In genomic region chr9:105507096-105507495, GRCh38 we compare ENCODE assay signal across 21 cellular contexts. TPM values are rescaled to one million over a fixed set of nuclear protein-coding genes. Genes with fewer than 3 reads are reported as not detected.
DNase-seq lines count a peak whose midpoint lies in the region; ATAC-seq, FAIRE-seq and TF ChIP-seq lines count a peak whose summit lies in the region.
"Had no signal": no experiment of that assay in that cellular context is flagged by ENCODE, and none has a peak within 500 bp of the region (broad histone marks: within the 10 kb centered on the region; RNA-seq: fewer than 3 reads in every experiment).

No MANE protein-coding gene starts in this region.

- DNase-seq in GM12891 (ENCODE audit: insufficient read length, low spot score) (no peak), superior temporal gyrus (ENCODE audit: extremely low spot score) (peak; percentile 2), lower lobe of right lung (no peak), testis (no peak)
- DNase-seq: C1 segment of cervical spinal cord; CD8-positive, alpha-beta memory T cell; DMS79; H9; HFFc6; MV-4-11; NCI-H1105 treated with DMSO at 0.1 percent for 48 hours; NCI-H2029 treated with DMSO at 0.1 percent for 48 hours; NCI-H226; NCI-H510A treated with DMSO at 0.1 percent for 48 hours; NCI-H748 treated with DMSO at 0.1 percent for 48 hours; SJCRH30 had no signal

- H3K27ac ChIP-seq in OCI-LY3 (ENCODE audit: low read length) = no peak overlapping the region
- no peak overlapping the region for H3K27ac ChIP-seq in lower lobe of right lung
- H3K27ac ChIP-seq in testis = no peak overlapping the region
- H3K27ac ChIP-seq: HL-60, SJCRH30 had no signal

- intact Hi-C loops in lower lobe of right lung (cut with DNase I) = no loop called here
- intact Hi-C loops in testis (cut with DNase I; ENCODE audit: low total_unique reads) = no loop called here

- no peaks in the 10 kb centered on the region; the same call in 1 of the 2 replicates for H3K79me2 ChIP-seq in OCI-LY3 (ENCODE audit: low read length)

- no peak for TF ChIP-seq POLR2A in GM12891 (IDR thresholded peaks at IDR 0.05; ENCODE audit: low read depth, low read length)
- TF ChIP-seq POLR2A in testis (IDR thresholded peaks at IDR 0.05) = no peak

- H3K27me3 ChIP-seq in OCI-LY3 (ENCODE audit: low read depth, low read length) (no peaks in the 10 kb centered on the region), lower lobe of right lung (ENCODE audit: low read depth) (no peaks in the 10 kb centered on the region), testis (no peaks in the 10 kb centered on the region)
- H3K27me3 ChIP-seq: SJCRH30 had no signal

- H3K4me3 ChIP-seq in OCI-LY3 (ENCODE audit: low read length) = no peak overlapping the region
- no peak overlapping the region for H3K4me3 ChIP-seq in lower lobe of right lung
- no peak overlapping the region for H3K4me3 ChIP-seq in testis
- H3K4me3 ChIP-seq: SJCRH30 had no signal

- FAIRE-seq in GM12891 (lab: Jason Lieb, UNC) (peak; percentile 47), endometrium (lab: Jason Lieb, UNC) (peak; percentile 8)

- no peaks in the 10 kb centered on the region for H4K20me1 ChIP-seq in OCI-LY3 (ENCODE audit: insufficient read depth, low read length)

- no peak overlapping the region for H2AFZ ChIP-seq in OCI-LY3 (ENCODE audit: low read depth, low read length)

- H3K36me3 ChIP-seq in OCI-LY3 (replicated peaks; ENCODE audit: low read depth, low read length) (peaks cover 11% of the 10 kb centered on the region), lower lobe of right lung (peaks cover 4% of the 10 kb centered on the region), testis (ENCODE audit: low read depth, missing control alignments) (no peaks in the 10 kb centered on the region)

- H3K4me1 ChIP-seq in OCI-LY3 (ENCODE audit: low read length) (peaks cover 52% of the 10 kb centered on the region), lower lobe of right lung (no peaks in the 10 kb centered on the region), testis (no peaks in the 10 kb centered on the region)
- H3K4me1 ChIP-seq: SJCRH30 had no signal

- no peaks in the 10 kb centered on the region for H3K9me3 ChIP-seq in OCI-LY3 (ENCODE audit: insufficient read depth, low read length)
- no peaks in the 10 kb centered on the region for H3K9me3 ChIP-seq in lower lobe of right lung
- H3K9me3 ChIP-seq in testis = no peaks in the 10 kb centered on the region
- H3K9me3 ChIP-seq: SJCRH30 had no signal

- no peak overlapping the region for H3K9ac ChIP-seq in OCI-LY3 (ENCODE audit: low read length)

- TF ChIP-seq CTCF in OCI-LY3 (IDR thresholded peaks at IDR 0.05; ENCODE audit: low read depth, low read length) (no peak), lower lobe of right lung (IDR thresholded peaks at IDR 0.05) (no peak), testis (IDR thresholded peaks at IDR 0.05) (no peak)

- ATAC-seq in lower lobe of right lung (no peak), HG03025 (IDR thresholded peaks at IDR 0.05; ENCODE audit: low FRiP score, unreplicated experiment) (no peak)
- ATAC-seq: Panc1 had no signal

- H3K4me2 ChIP-seq in OCI-LY3 (ENCODE audit: low read length) = peak overlapping the region; percentile 2

- 97 to 98% methylated on average over 1 of the region's 1 CpG for WGBS in testis, 2 donors

TF ChIP-seq in GM12891, 5 proteins besides CTCF, POLR2A, EP300 and RAD21:
- TF ChIP-seq POU2F2 (IDR thresholded peaks at IDR 0.05; ENCODE audit: low read depth, low read length) = no peak

RNA-seq across cellular contexts. Expression of gene FKTN, which starts 50.8 kb away (rescaled TPM):
- 3.9 TPM for polyA plus RNA-seq in GM12891 (2012; ENCODE audit: low read depth, missing spikeins)
- total RNA-seq in lower lobe of right lung (14.6 TPM), testis (10 to 100 TPM; 17.5 to 27.9 TPM)
- polyA plus RNA-seq in testis (ENCODE audit: insufficient read depth, low read depth, low replicate concordance) = 10.4 TPM

RNA-seq across cellular contexts. Expression of gene FSD1L, which starts 59.3 kb away (rescaled TPM):
- polyA plus RNA-seq in GM12891 (2012; ENCODE audit: low read depth, missing spikeins) = 6.7 TPM
- total RNA-seq in lower lobe of right lung (7.2 TPM), testis (10 to 100 TPM in 1 of 2 donors, 1 to 10 TPM in 1; 9.4 to 12.2 TPM)
- polyA plus RNA-seq in testis (ENCODE audit: insufficient read depth, low read depth, low replicate concordance) = 9.1 TPM
